18 cellular contexts compared by ENCODE assay signal in genomic region chr2:113219525-113219888, GRCh38. TPM values are rescaled to one million over a fixed set of nuclear protein-coding genes. Genes with fewer than 3 reads are reported as not detected.
DNase-seq lines count a peak whose midpoint lies in the region; ATAC-seq and TF ChIP-seq lines count a peak whose summit lies in the region.
"Had no signal": no experiment of that assay in that cellular context is flagged by ENCODE, and none has a peak within 500 bp of the region (broad histone marks: within the 10 kb centered on the region; RNA-seq: fewer than 3 reads in every experiment).

No MANE protein-coding gene starts in this region.

- no peaks in the 10 kb centered on the region for H3K9me3 ChIP-seq in BLaER1 treated with 17β-estradiol and CSF1 and Interleukin-3, amounts not matched to agents 10 nM and 100 nM (replicated peaks in 1 of 11)
- no peaks in the 10 kb centered on the region for H3K9me3 ChIP-seq in SJCRH30 (replicated peaks)
- no peaks in the 10 kb centered on the region for H3K9me3 ChIP-seq in hepatocyte (ENCODE audit: low read depth)
- H3K9me3 ChIP-seq: heart right ventricle, vagina had no signal

- H2AFZ ChIP-seq in hepatocyte = no peak overlapping the region

- H3K36me3 ChIP-seq in BLaER1 treated with 17β-estradiol and CSF1 and Interleukin-3, amounts not matched to agents 10 nM and 100 nM = no peaks in the 10 kb centered on the region
- H3K36me3 ChIP-seq in SJCRH30 (no peaks in the 10 kb centered on the region), hepatocyte (replicated peaks; ENCODE audit: insufficient read depth, low read depth) (no peaks in the 10 kb centered on the region)
- H3K36me3 ChIP-seq: heart right ventricle, vagina had no signal

- H3K4me3 ChIP-seq in BLaER1 treated with 17β-estradiol and CSF1 and Interleukin-3, amounts not matched to agents 10 nM and 100 nM = no peak overlapping the region; a peak in 1 of 20 replicates
- H3K4me3 ChIP-seq in SJCRH30 (no peak overlapping the region), hepatocyte (no peak overlapping the region)
- H3K4me3 ChIP-seq: heart right ventricle, vagina had no signal

- peak overlapping the region in 7 of 11 experiments; percentile 16 to 91 (median 75); a peak in 11 of 22 replicates for H3K27ac ChIP-seq in BLaER1 treated with 17β-estradiol and CSF1 and Interleukin-3, amounts not matched to agents 10 nM and 100 nM
- peak overlapping the region; percentile 100 for H3K27ac ChIP-seq in SJCRH30
- peak overlapping the region; percentile 94 for H3K27ac ChIP-seq in hepatocyte
- H3K27ac ChIP-seq in foreskin keratinocyte = no peak overlapping the region
- H3K27ac ChIP-seq: vagina had no signal

- TF ChIP-seq CTCF in hepatocyte (IDR thresholded peaks at IDR 0.05; ENCODE audit: poor library complexity) = no peak
- TF ChIP-seq CTCF in foreskin keratinocyte (conservative IDR thresholded peaks at IDR 0.05) = no peak

- no peaks in the 10 kb centered on the region for H3K9me2 ChIP-seq in hepatocyte (replicated peaks; ENCODE audit: insufficient read depth)

- H3K9ac ChIP-seq in BLaER1 treated with 17β-estradiol and CSF1 and Interleukin-3, amounts not matched to agents 10 nM and 100 nM = peak overlapping the region in 3 of 11 experiments; percentile 20 to 40 (median 29); a peak in 3 of 22 replicates

- H3K27me3 ChIP-seq in BLaER1 treated with 17β-estradiol and CSF1 and Interleukin-3, amounts not matched to agents 10 nM and 100 nM = peaks cover 0 to 9% (median 0%) of the 10 kb centered on the region in 11 experiments; a peak in 5 of 22 replicates
- H3K27me3 ChIP-seq in SJCRH30 = no peaks in the 10 kb centered on the region
- H3K27me3 ChIP-seq in hepatocyte = no peaks in the 10 kb centered on the region
- no peaks in the 10 kb centered on the region for H3K27me3 ChIP-seq in foreskin keratinocyte
- H3K27me3 ChIP-seq: heart right ventricle, vagina had no signal

- H3K4me1 ChIP-seq in BLaER1 treated with 17β-estradiol and CSF1 and Interleukin-3, amounts not matched to agents 10 nM and 100 nM = peaks cover 52 to 64% (median 59%) of the 10 kb centered on the region in 10 experiments
- H3K4me1 ChIP-seq in SJCRH30 = peaks cover 38% of the 10 kb centered on the region
- peaks cover 24% of the 10 kb centered on the region for H3K4me1 ChIP-seq in hepatocyte (ENCODE audit: insufficient read depth)
- no peaks in the 10 kb centered on the region for H3K4me1 ChIP-seq in foreskin keratinocyte

- peak overlapping the region; percentile 85 to 99 (median 95) for H3K4me2 ChIP-seq in BLaER1 treated with 17β-estradiol and CSF1 and Interleukin-3, amounts not matched to agents 10 nM and 100 nM
- H3K4me2 ChIP-seq in hepatocyte = no peak overlapping the region

- 86% methylated on average over 5 of the region's 5 CpGs for WGBS in hepatocyte (ENCODE audit: low lambda C conversion rate, missing lambda C conversion rate)

- ATAC-seq in foreskin keratinocyte = no peak
- ATAC-seq: effector memory CD8-positive, alpha-beta T cell; naive thymus-derived CD8-positive, alpha-beta T cell had no signal

- intact Hi-C loops in posterior vena cava (cut with DNase I) = no loop called here

- peaks cover 0 to 18% (median 0%) of the 10 kb centered on the region in 11 experiments; a peak in 5 of 22 replicates for H4K20me1 ChIP-seq in BLaER1 treated with 17β-estradiol and CSF1 and Interleukin-3, amounts not matched to agents 10 nM and 100 nM
- no peaks in the 10 kb centered on the region for H4K20me1 ChIP-seq in hepatocyte (ENCODE audit: insufficient read depth, poor library complexity, severe bottlenecking)

- H3K79me2 ChIP-seq in hepatocyte = no peaks in the 10 kb centered on the region

- DNase-seq in SJCRH30 (no peak), hepatocyte (ENCODE audit: low spot score) (no peak), posterior vena cava (ENCODE audit: low spot score) (peak; percentile 42), NCI-H1092 (lab: John Stamatoyannopoulos, UW) (no peak), midbrain (lab: John Stamatoyannopoulos, UW) (no peak), foreskin keratinocyte (no peak), H4 (ENCODE audit: low spot score) (no peak)
- DNase-seq: activated CD4-positive, alpha-beta T cell treated with anti-CD3 and anti-CD28 coated beads, Interleukin-2, amount 50 U/mL, for 1 hour; activated CD8-positive, alpha-beta memory T cell treated with anti-CD3 and anti-CD28 coated beads, Interleukin-2, amount 50 U/mL, for 48 hours; activated gamma-delta T cell; cerebellar nuclear complex; effector memory CD8-positive, alpha-beta T cell; naive thymus-derived CD8-positive, alpha-beta T cell; SHP77 treated with DMSO at 0.1 percent for 48 hours; stimulated activated CD4-positive, alpha-beta T cell treated with anti-CD3 and anti-CD28 coated beads, Interleukin-4, amount 100 ng/mL, for 4 hours had no signal

RNA-seq across cellular contexts. Expression of gene PSD4, which starts 45.7 kb away (rescaled TPM):
- total RNA-seq in SJCRH30 (2014; rRNA removed; shearing (Covaris generic)) = 1.5 and 2.1 TPM in 2 replicates
- 22.6 and 26.5 TPM in 2 replicates for total RNA-seq in hepatocyte
- polyA plus RNA-seq in hepatocyte = 11.5 and 15.1 TPM in 2 replicates
- 10 to 100 TPM in 1 of 2 donors, 1 to 10 TPM in 1; 5.8 to 10.5 TPM for total RNA-seq in posterior vena cava
- total RNA-seq in foreskin keratinocyte = 34.4 and 38.2 TPM in 2 replicates
- 22.8 and 24.8 TPM in 2 replicates for polyA plus RNA-seq in foreskin keratinocyte
- total RNA-seq in H4 (2014; rRNA removed; shearing (Covaris generic)) = 1.4 and 1.5 TPM in 2 replicates

RNA-seq across cellular contexts. Expression of gene PAX8, which starts 59.2 kb away (rescaled TPM):
- total RNA-seq in SJCRH30 (2014; rRNA removed; shearing (Covaris generic)) = 0.99 and 1.3 TPM in 2 replicates
- total RNA-seq in hepatocyte (0.20 TPM in 1 of 2 replicates, not detected in the other), posterior vena cava (1 to 10 TPM in 1 of 2 donors, under 1 TPM in 1; 0.19 to 3.6 TPM), foreskin keratinocyte (5.6 and 7.0 TPM in 2 replicates)
- polyA plus RNA-seq in hepatocyte (0.05 and 0.16 TPM in 2 replicates), foreskin keratinocyte (4.5 and 5.7 TPM in 2 replicates)
- total RNA-seq in H4 (2014; rRNA removed; shearing (Covaris generic)) = 0.08 TPM in 1 of 2 replicates, not detected in the other
